ENCODE assay signal across 8 cellular contexts in genomic region chr14:64761441-64762043, GRCh38. TPM values are rescaled to one million over a fixed set of nuclear protein-coding genes. Genes with fewer than 3 reads are reported as not detected.
DNase-seq lines count a peak whose midpoint lies in the region; ATAC-seq, FAIRE-seq and TF ChIP-seq lines count a peak whose summit lies in the region.

No MANE protein-coding gene starts in this region.

- H3K36me3 ChIP-seq in fibroblast of lung (ENCODE audit: control insufficient read depth, insufficient read depth, low read length) (no peaks in the 10 kb centered on the region), psoas muscle (ENCODE audit: insufficient read depth in 1 of 2, low read depth in 1 of 2) (peaks cover 0 to 54% of the 10 kb centered on the region in 2 donors)

- peaks cover 34% of the 10 kb centered on the region for H3K4me1 ChIP-seq in fibroblast of lung (ENCODE audit: control insufficient read depth, extremely low read depth, insufficient read depth, low read length)
- H3K4me1 ChIP-seq in psoas muscle: peaks cover 50% of the 10 kb centered on the region

- H3K4me3 ChIP-seq in fibroblast of lung (replicated peaks in 1 of 4; ENCODE audit: control extremely low read depth in 1 of 4, insufficient read depth in 1 of 4, low read depth in 3 of 4, low read length in 4 of 4) (no peak overlapping the region), psoas muscle (no peak overlapping the region)

- ATAC-seq in psoas muscle (peak in 1 of 4 donors; percentile 0), GM19467 (IDR thresholded peaks at IDR 0.05; ENCODE audit: unreplicated experiment) (no peak)

- POLR2A ChIA-PET in HEK293T (lab: Yijun Ruan, JAX): interaction anchor here (0.9 to 1.0 kb wide), 2 partner anchors 57 to 118 kb away, joined by 4 read pairs; partner anchors contain the start of genes PLEKHG3 and SPTB

- no peaks in the 10 kb centered on the region for H3K79me2 ChIP-seq in fibroblast of lung (ENCODE audit: control insufficient read depth, insufficient read depth, low read length)

- H3K27me3 ChIP-seq in fibroblast of lung (ENCODE audit: control insufficient read depth, insufficient read depth, low read length) (no peaks in the 10 kb centered on the region), psoas muscle (ENCODE audit: insufficient read depth in 3 of 3, low read length in 2 of 3) (no peaks in the 10 kb centered on the region)

- H4K20me1 ChIP-seq in fibroblast of lung (ENCODE audit: control insufficient read depth, extremely low read depth, insufficient read depth, low read length): no peaks in the 10 kb centered on the region

- FAIRE-seq in RCC 7860 (lab: Jason Lieb, UNC): no peak

- TF ChIP-seq CTCF in fibroblast of lung (conservative IDR thresholded peaks at IDR 0.05 in 1 of 2, IDR thresholded peaks at IDR 0.05 in 1 of 2; ENCODE audit: low read depth in 1 of 2, low read length in 2 of 2): no peak
- no peak for TF ChIP-seq CTCF in psoas muscle (IDR thresholded peaks at IDR 0.05)

- no peak overlapping the region for H3K9ac ChIP-seq in fibroblast of lung (ENCODE audit: insufficient read depth, low read length)

- intact Hi-C loops in psoas muscle (cut with DNase I): no loop called here

- no peak overlapping the region for H2AFZ ChIP-seq in fibroblast of lung (ENCODE audit: low read length)

- WGBS in psoas muscle, 3 donors: 11 to 36% (median 18%) methylated on average over 5 of the region's 5 CpGs

- H3K9me3 ChIP-seq in fibroblast of lung (ENCODE audit: control insufficient read depth, insufficient read depth, low read depth, low read length): no peaks in the 10 kb centered on the region
- H3K9me3 ChIP-seq in psoas muscle: no peaks in the 10 kb centered on the region

- DNase-seq in DMS53 treated with DMSO at 0.1 percent for 48 hours (lab: John Stamatoyannopoulos, UW; ENCODE audit: unreplicated experiment) (peak; percentile 37), RCC 7860 (ENCODE audit: low spot score) (peak; percentile 6), fibroblast of lung (ENCODE audit: low read depth in 2 of 2) (no peak), psoas muscle (peak; percentile 19 to 44), kidney tubule cell (ENCODE audit: low spot score) (no peak), NCI-H1092 treated with DMSO at 0.1 percent for 48 hours (lab: John Stamatoyannopoulos, UW) (no peak), HEK293T (ENCODE audit: extremely low spot score) (no peak)

- CTCF ChIA-PET in HEK293T (lab: Yijun Ruan, JAX): interaction anchor here (1.1 to 2.4 kb wide), 6 partner anchors 8 to 149 kb away, joined by 3 to 8 read pairs (median 4); no protein-coding TSS in a partner anchor

- H3K27ac ChIP-seq in fibroblast of lung (ENCODE audit: insufficient read depth, low read length) (peak overlapping the region; percentile 9), psoas muscle (peak overlapping the region; percentile 82)

- peak overlapping the region; percentile 65 for H3K4me2 ChIP-seq in fibroblast of lung (ENCODE audit: extremely low read depth, insufficient read depth, low read length)

TF ChIP-seq in HEK293T, 16 proteins besides CTCF, POLR2A, EP300 and RAD21:
- TF ChIP-seq FOXA1 (IDR thresholded peaks at IDR 0.05) (no peak), FOXM1 (IDR thresholded peaks at IDR 0.05; ENCODE audit: borderline replicate concordance) (no peak), PKNOX1 (IDR thresholded peaks at IDR 0.05) (no peak), SUZ12 (IDR thresholded peaks at IDR 0.05) (no peak), SP1 (IDR thresholded peaks at IDR 0.05) (no peak), L3MBTL2 (conservative IDR thresholded peaks at IDR 0.05) (no peak)

RNA-seq across cellular contexts. Expression of gene PLEKHG3, which starts 57.3 kb away (rescaled TPM):
- total RNA-seq in fibroblast of lung (0.17 and 2.3 TPM in 2 replicates), psoas muscle (1 to 10 TPM; 5.2 to 8.2 (median 6.5) TPM)
- polyA plus RNA-seq in fibroblast of lung (2.5 and 3.0 TPM in 2 replicates), psoas muscle (1 to 10 TPM; 1.9 to 3.1 (median 2.8) TPM)
- polyA plus RNA-seq in fibroblast of lung (2012): 4.1 and 6.8 TPM in 2 replicates
- polyA minus RNA-seq in fibroblast of lung (ENCODE audit: low replicate concordance): 3.5 and 11.3 TPM in 2 replicates

Comparison
In these comparisons a context has a peak if more than half of its experiments do, and no peak if none do; other contexts are left out.
1. DNase-seq: peak in DMS53 treated with DMSO at 0.1 percent for 48 hours (single experiment), RCC 7860 (single experiment) and psoas muscle (2 of 2); none in fibroblast of lung (0 of 2), kidney tubule cell (single experiment), NCI-H1092 treated with DMSO at 0.1 percent for 48 hours (single experiment) and HEK293T (single experiment).